35 cellular contexts compared by ENCODE assay signal in the genomic region with DNA sequence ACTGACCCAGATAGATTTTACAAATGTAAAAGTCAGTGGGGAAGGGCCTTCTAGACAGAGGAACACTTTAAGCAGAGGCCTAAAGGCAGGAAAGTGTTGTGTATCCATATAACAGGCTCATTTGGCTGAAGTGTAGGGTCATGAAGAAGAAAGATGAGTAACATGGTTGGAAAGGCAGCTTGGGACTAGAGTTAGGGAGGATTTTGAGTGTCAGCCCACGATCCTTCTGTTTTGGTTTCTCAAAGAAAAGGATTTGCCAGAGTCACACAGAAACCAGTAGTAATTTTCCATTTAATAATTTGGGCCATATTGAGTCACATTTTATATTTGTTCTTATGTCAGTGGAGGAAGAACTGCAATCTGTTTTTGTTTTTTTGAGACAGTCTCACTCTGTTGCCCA.
"Had no signal": no experiment of that assay in that cellular context is flagged by ENCODE, and none has a peak within 500 bp of the region (broad histone marks: within the 10 kb centered on the region; RNA-seq: fewer than 3 reads in every experiment).

No MANE protein-coding gene starts in this region.

- H3K4me1 ChIP-seq: adrenal gland, body of pancreas, breast epithelium had no signal

- H3K27me3 ChIP-seq: adrenal gland, body of pancreas, brain microvascular endothelial cell, breast epithelium had no signal

- H3K36me3 ChIP-seq: adrenal gland, brain microvascular endothelial cell, breast epithelium had no signal

- DNase-seq: activated CD4-positive, alpha-beta memory T cell treated with anti-CD3 and anti-CD28 coated beads, Interleukin-2, amount 10 ng/mL, durations not matched to agents 7 days and 5 days; activated CD4-positive, alpha-beta T cell treated with anti-CD3 and anti-CD28 coated beads for 1 hour; activated CD4-positive, alpha-beta T cell treated with anti-CD3 and anti-CD28 coated beads for 36 hours; activated CD4-positive, alpha-beta T cell treated with anti-CD3 and anti-CD28 coated beads for 48 hours; activated CD4-positive, alpha-beta T cell treated with anti-CD3 and anti-CD28 coated beads, Interleukin-2, amount 10 ng/mL, durations not matched to agents 7 days and 5 days; activated CD4-positive, alpha-beta T cell treated with anti-CD3 and anti-CD28 coated beads, Interleukin-2, amount 50 U/mL, for 48 hours; activated CD4-positive, CD25-positive, alpha-beta regulatory T cell; activated CD8-positive, alpha-beta memory T cell treated with anti-CD3 and anti-CD28 coated beads for 24 hours; activated CD8-positive, alpha-beta memory T cell treated with anti-CD3 and anti-CD28 coated beads, Interleukin-2, amount 10 ng/mL, durations not matched to agents 7 days and 5 days; activated CD8-positive, alpha-beta T cell treated with anti-CD3 and anti-CD28 coated beads, Interleukin-2, amount 10 ng/mL, durations not matched to agents 7 days and 5 days; activated effector memory CD4-positive, alpha-beta T cell treated with anti-CD3 and anti-CD28 coated beads, Interleukin-2, amount 50 U/mL, for 16 hours; activated gamma-delta T cell treated with Interleukin-2 at 50 U/mL for 16 hours; activated naive CD4-positive, alpha-beta T cell; activated naive CD4-positive, alpha-beta T cell treated with anti-CD3 and anti-CD28 coated beads for 36 hours; activated naive CD4-positive, alpha-beta T cell treated with anti-CD3 and anti-CD28 coated beads, Interleukin-2, amount 50 U/mL, for 16 hours; activated naive CD8-positive, alpha-beta T cell treated with anti-CD3 and anti-CD28 coated beads for 36 hours; activated T-cell treated with anti-CD3 and anti-CD28 coated beads for 4 hours; activated T-cell treated with anti-CD3 and anti-CD28 coated beads, Interleukin-2, amount 50 U/mL, for 1 hour; activated T-cell treated with anti-CD3 and anti-CD28 coated beads, Interleukin-2, amount 50 U/mL, for 4 hours; activated T-cell treated with anti-CD3 and anti-CD28 coated beads, Interleukin-2, amount 50 U/mL, for 72 hours; adrenal gland; amniotic stem cell; aorta; body of pancreas; brain microvascular endothelial cell; central memory CD4-positive, alpha-beta T cell; T-cell; T-helper 17 cell; T1000; WERI-Rb-1 had no signal

- H3K4me3 ChIP-seq: adrenal gland, body of pancreas, breast epithelium had no signal

- H3K27ac ChIP-seq: adrenal gland, body of pancreas, brain microvascular endothelial cell, breast epithelium, WERI-Rb-1 had no signal

- ATAC-seq: activated CD4-positive, alpha-beta T cell treated with anti-CD3 and anti-CD28 coated beads for 36 hours; activated CD4-positive, CD25-positive, alpha-beta regulatory T cell treated with anti-CD3 and anti-CD28 coated beads, Interleukin-2, amount 50 U/mL, for 24 hours; activated CD8-positive, alpha-beta memory T cell treated with anti-CD3 and anti-CD28 coated beads, Interleukin-2, amount 10 ng/mL, durations not matched to agents 7 days and 5 days; activated CD8-positive, alpha-beta T cell treated with anti-CD3 and anti-CD28 coated beads, Interleukin-2, amount 10 ng/mL, durations not matched to agents 7 days and 5 days; activated naive CD4-positive, alpha-beta T cell treated with anti-CD3 and anti-CD28 coated beads, Interleukin-2, amount 50 U/mL, for 72 hours; activated T-cell treated with anti-CD3 and anti-CD28 coated beads, Interleukin-2, amount 50 U/mL, for 4 hours; activated T-cell treated with anti-CD3 and anti-CD28 coated beads, Interleukin-2, amount 50 U/mL, for 72 hours; activated T-helper 17 cell treated with anti-CD3 and anti-CD28 coated beads, Interleukin-2, amount 50 U/mL, for 72 hours; body of pancreas; T-cell; T-helper 17 cell; WTC11 had no signal
